12 cellular contexts compared by ENCODE assay signal in the genomic region with DNA sequence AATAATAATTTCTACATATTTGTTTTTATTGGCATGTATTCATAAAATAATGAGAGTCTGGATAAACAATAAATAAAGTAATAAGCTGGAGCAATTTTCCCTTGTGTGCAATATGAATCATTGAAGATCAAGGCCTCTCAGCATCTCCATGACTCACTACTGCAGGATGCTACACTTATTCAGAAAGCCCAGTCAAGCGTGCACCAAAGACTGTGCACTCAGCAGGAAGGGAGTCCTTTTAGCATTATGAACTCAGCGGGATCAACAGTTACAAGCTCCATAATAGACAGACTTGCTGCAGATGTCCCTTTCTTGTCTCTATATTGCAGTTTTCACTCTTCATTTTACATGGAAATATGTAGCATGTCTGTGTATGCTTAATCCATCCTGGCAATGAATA.
DNase-seq lines count a peak whose midpoint lies in the region; ATAC-seq lines count a peak whose summit lies in the region.
"Had no signal": no experiment of that assay in that cellular context is flagged by ENCODE, and none has a peak within 500 bp of the region (broad histone marks: within the 10 kb centered on the region; RNA-seq: fewer than 3 reads in every experiment).

No MANE protein-coding gene starts in this region.

- DNase-seq in HAP-1 (ENCODE audit: low spot score in 2 of 2) (peak; percentile 14 to 34), NCI-H2029 treated with DMSO at 0.1 percent for 48 hours (lab: John Stamatoyannopoulos, UW) (peak; percentile 58), RKO (ENCODE audit: low spot score) (peak; percentile 89), kidney tubule cell (ENCODE audit: low spot score) (peak; percentile 73), germinal center (ENCODE audit: low spot score) (no peak)
- DNase-seq: GM23248, left ventricle myocardium inferior, posterior cingulate gyrus had no signal

- no peak for ATAC-seq in GM18868 (IDR thresholded peaks at IDR 0.05; ENCODE audit: unreplicated experiment)
- ATAC-seq in GM18519 (IDR thresholded peaks at IDR 0.05; ENCODE audit: low FRiP score, unreplicated experiment) = no peak
- ATAC-seq in HG03025 (IDR thresholded peaks at IDR 0.05; ENCODE audit: low FRiP score, unreplicated experiment) = no peak
- ATAC-seq: Right ventricle myocardium inferior had no signal

- no peaks in the 10 kb centered on the region for H3K9me3 ChIP-seq in HAP-1

- in situ Hi-C loops in HAP-1 (cut with MboI; ENCODE audit: low sequenced_read_pairs) = no loop called here

- H3K36me3 ChIP-seq in HAP-1 (replicated peaks) = no peaks in the 10 kb centered on the region
- H3K36me3 ChIP-seq: left ventricle myocardium inferior had no signal

- no peaks in the 10 kb centered on the region for H3K4me1 ChIP-seq in HAP-1
- H3K4me1 ChIP-seq: left ventricle myocardium inferior had no signal

- no peaks in the 10 kb centered on the region for H3K27me3 ChIP-seq in HAP-1 (ENCODE audit: low read depth)

- no peak overlapping the region for H3K4me3 ChIP-seq in HAP-1
- H3K4me3 ChIP-seq: GM23248, left ventricle myocardium inferior had no signal
